13 cellular contexts compared by ENCODE assay signal in genomic region chr17:17353625-17354484, GRCh38.
"Had no signal": no experiment of that assay in that cellular context is flagged by ENCODE, and none has a peak within 500 bp of the region (broad histone marks: within the 10 kb centered on the region; RNA-seq: fewer than 3 reads in every experiment).

No MANE protein-coding gene starts in this region.

- H3K36me3 ChIP-seq: gastroesophageal sphincter, prostate gland, stomach, thyroid gland, vagina had no signal

- DNase-seq: activated CD4-positive, alpha-beta T cell treated with anti-CD3 and anti-CD28 coated beads, Interleukin-2, amount 10 ng/mL, durations not matched to agents 7 days and 5 days; activated CD4-positive, CD25-positive, alpha-beta regulatory T cell; activated gamma-delta T cell; activated naive CD8-positive, alpha-beta T cell treated with anti-CD3 and anti-CD28 coated beads, Interleukin-2, amount 10 ng/mL, durations not matched to agents 7 days and 5 days; activated T-cell treated with anti-CD3 and anti-CD28 coated beads, Interleukin-2, amount 50 U/mL, for 24 hours; cortex of kidney; effector memory CD8-positive, alpha-beta T cell; stimulated activated CD4-positive, alpha-beta T cell treated with anti-CD3 and anti-CD28 coated beads, Interleukin-4, amount 100 ng/mL, for 1 hour; stomach; thyroid gland had no signal

- H3K9me3 Mint-ChIP-seq: activated CD4-positive, alpha-beta T cell treated with anti-CD3 and anti-CD28 coated beads, Interleukin-2, amount 10 ng/mL, durations not matched to agents 7 days and 5 days; activated T-cell treated with anti-CD3 and anti-CD28 coated beads, Interleukin-2, amount 50 U/mL, for 24 hours; effector memory CD8-positive, alpha-beta T cell had no signal

- H3K4me3 Mint-ChIP-seq: activated CD4-positive, alpha-beta T cell treated with anti-CD3 and anti-CD28 coated beads, Interleukin-2, amount 10 ng/mL, durations not matched to agents 7 days and 5 days; activated naive CD8-positive, alpha-beta T cell treated with anti-CD3 and anti-CD28 coated beads, Interleukin-2, amount 10 ng/mL, durations not matched to agents 7 days and 5 days; activated T-cell treated with anti-CD3 and anti-CD28 coated beads, Interleukin-2, amount 50 U/mL, for 24 hours; effector memory CD8-positive, alpha-beta T cell had no signal

- H3K9me3 ChIP-seq: gastroesophageal sphincter, prostate gland, stomach, thyroid gland, vagina had no signal

- H3K27ac Mint-ChIP-seq: activated CD4-positive, alpha-beta T cell treated with anti-CD3 and anti-CD28 coated beads, Interleukin-2, amount 10 ng/mL, durations not matched to agents 7 days and 5 days; activated naive CD8-positive, alpha-beta T cell treated with anti-CD3 and anti-CD28 coated beads, Interleukin-2, amount 10 ng/mL, durations not matched to agents 7 days and 5 days; activated T-cell treated with anti-CD3 and anti-CD28 coated beads, Interleukin-2, amount 50 U/mL, for 24 hours; effector memory CD8-positive, alpha-beta T cell had no signal

- H3K4me1 Mint-ChIP-seq: activated CD4-positive, alpha-beta T cell treated with anti-CD3 and anti-CD28 coated beads, Interleukin-2, amount 10 ng/mL, durations not matched to agents 7 days and 5 days had no signal

- H3K36me3 Mint-ChIP-seq: activated naive CD8-positive, alpha-beta T cell treated with anti-CD3 and anti-CD28 coated beads, Interleukin-2, amount 10 ng/mL, durations not matched to agents 7 days and 5 days had no signal

- H3K27me3 Mint-ChIP-seq: activated T-cell treated with anti-CD3 and anti-CD28 coated beads, Interleukin-2, amount 50 U/mL, for 24 hours had no signal

- H3K4me3 ChIP-seq: gastroesophageal sphincter, prostate gland, stomach, thyroid gland, vagina had no signal

- H3K27me3 ChIP-seq: thyroid gland, vagina had no signal

- H3K4me1 ChIP-seq: prostate gland had no signal

- H3K27ac ChIP-seq: gastroesophageal sphincter, prostate gland, stomach, thyroid gland, vagina had no signal
